Comparison of ENCODE assay signal across 25 cellular contexts in genomic region chr3:131701153-131701791, GRCh38.
DNase-seq lines count a peak whose midpoint lies in the region; ATAC-seq, FAIRE-seq and TF ChIP-seq lines count a peak whose summit lies in the region.
"Had no signal": no experiment of that assay in that cellular context is flagged by ENCODE, and none has a peak within 500 bp of the region (broad histone marks: within the 10 kb centered on the region; RNA-seq: fewer than 3 reads in every experiment).

No MANE protein-coding gene starts in this region.

- no peak overlapping the region for H2AFZ ChIP-seq in astrocyte (ENCODE audit: low read depth, low read length)

- H3K4me1 Mint-ChIP-seq in activated T-cell treated with anti-CD3 and anti-CD28 coated beads, Interleukin-2, amount 50 U/mL, for 72 hours (ENCODE audit: low read depth): peaks cover 7% of the 10 kb centered on the region
- H3K4me1 Mint-ChIP-seq in activated T-cell treated with anti-CD3 and anti-CD28 coated beads, Interleukin-2, amount 50 U/mL, for 24 hours (ENCODE audit: low read depth): no peaks in the 10 kb centered on the region
- peaks cover 39% of the 10 kb centered on the region for H3K4me1 Mint-ChIP-seq in astrocyte (ENCODE audit: low read depth, unreplicated experiment)
- peaks cover 5% of the 10 kb centered on the region for H3K4me1 Mint-ChIP-seq in activated T-helper 2 cell treated with anti-CD3 and anti-CD28 coated beads, Interferon-gamma antibody, Interleukin-2, Interleukin-4, amounts not matched to agents 10 μg/mL and 5 μg/mL and 100 μg/mL, durations not matched to agents 14 hours and 24 hours and 36 hours (ENCODE audit: low read depth)
- H3K4me1 Mint-ChIP-seq: CD4-positive, CD25-positive, alpha-beta regulatory T cell; IgD-negative memory B cell had no signal

- H3K27me3 ChIP-seq in astrocyte (ENCODE audit: insufficient read depth, low read length): no peaks in the 10 kb centered on the region
- H3K27me3 ChIP-seq: BLaER1 had no signal

- no peaks in the 10 kb centered on the region for H3K9me3 ChIP-seq in astrocyte (ENCODE audit: insufficient read depth, low read depth, low read length)
- H3K9me3 ChIP-seq: BLaER1, HAP-1 had no signal

- H3K4me2 ChIP-seq in astrocyte (ENCODE audit: low read length): no peak overlapping the region
- H3K4me2 ChIP-seq: BLaER1, KMS-11 had no signal

- peaks cover 13% of the 10 kb centered on the region for H3K4me1 ChIP-seq in astrocyte (ENCODE audit: insufficient read depth, low read length)
- H3K4me1 ChIP-seq: BLaER1, HAP-1 had no signal

- intact Hi-C loops in activated T-helper 2 cell treated with anti-CD3 and anti-CD28 coated beads, Interferon-gamma antibody, Interleukin-2, Interleukin-4, amounts not matched to agents 10 μg/mL and 5 μg/mL and 100 μg/mL, durations not matched to agents 14 hours and 24 hours and 36 hours (cut with micrococcal nuclease): no loop called here

- H3K4me3 Mint-ChIP-seq in activated T-cell treated with anti-CD3 and anti-CD28 coated beads, Interleukin-2, amount 50 U/mL, for 72 hours: no peak overlapping the region
- no peak overlapping the region for H3K4me3 Mint-ChIP-seq in activated T-cell treated with anti-CD3 and anti-CD28 coated beads, Interleukin-2, amount 50 U/mL, for 24 hours
- no peak overlapping the region for H3K4me3 Mint-ChIP-seq in astrocyte (ENCODE audit: unreplicated experiment)
- H3K4me3 Mint-ChIP-seq in activated T-helper 2 cell treated with anti-CD3 and anti-CD28 coated beads, Interferon-gamma antibody, Interleukin-2, Interleukin-4, amounts not matched to agents 10 μg/mL and 5 μg/mL and 100 μg/mL, durations not matched to agents 14 hours and 24 hours and 36 hours (ENCODE audit: low read depth): no peak overlapping the region
- H3K4me3 Mint-ChIP-seq: CD4-positive, CD25-positive, alpha-beta regulatory T cell; IgD-negative memory B cell had no signal

- TF ChIP-seq CTCF in astrocyte (IDR thresholded peaks at IDR 0.05; ENCODE audit: insufficient read depth, low read depth, low read length): no peak

- DNase-seq in activated T-cell treated with anti-CD3 and anti-CD28 coated beads, Interleukin-2, amount 50 U/mL, for 72 hours: no peak
- DNase-seq in activated T-cell treated with anti-CD3 and anti-CD28 coated beads, Interleukin-2, amount 50 U/mL, for 24 hours: no peak
- DNase-seq in NCI-H82 (lab: John Stamatoyannopoulos, UW) (peak; percentile 91), astrocyte (ENCODE audit: low read depth) (no peak), HT-29 (ENCODE audit: low spot score) (no peak)
- DNase-seq in activated T-helper 2 cell treated with anti-CD3 and anti-CD28 coated beads, Interferon-gamma antibody, Interleukin-2, Interleukin-4, amounts not matched to agents 10 μg/mL and 5 μg/mL and 100 μg/mL, durations not matched to agents 14 hours and 24 hours and 36 hours (ENCODE audit: low spot score): no peak
- DNase-seq: CD4-positive, CD25-positive, alpha-beta regulatory T cell; DMS153; GDM1; GOT3; NCI-H1092 treated with DMSO at 0.1 percent for 48 hours; NCI-H1436; NCI-H187; NCI-H2081 treated with DMSO at 0.1 percent for 48 hours; NCI-H2171; NCI-H345; NCI-H510A treated with DMSO at 0.1 percent for 48 hours; SHP77 treated with DMSO at 0.1 percent for 48 hours had no signal

- peak; percentile 75 to 84 for ATAC-seq in activated T-cell treated with anti-CD3 and anti-CD28 coated beads, Interleukin-2, amount 50 U/mL, for 72 hours (replicated peaks in 1 of 2)
- no peak for ATAC-seq in GM21576 (IDR thresholded peaks at IDR 0.05; ENCODE audit: unreplicated experiment)
- ATAC-seq: GM12878, Panc1 had no signal

- H3K4me3 ChIP-seq in astrocyte (ENCODE audit: insufficient read depth, low read depth, low read length): no peak overlapping the region
- H3K4me3 ChIP-seq: BLaER1, GM12878, HAP-1 had no signal

- no peak for FAIRE-seq in astrocyte (lab: Jason Lieb, UNC)
- FAIRE-seq: GM12878 had no signal

- peaks cover 0 to 2% of the 10 kb centered on the region in 2 donors for H3K9me3 Mint-ChIP-seq in activated T-cell treated with anti-CD3 and anti-CD28 coated beads, Interleukin-2, amount 50 U/mL, for 72 hours
- peaks cover 2% of the 10 kb centered on the region for H3K9me3 Mint-ChIP-seq in activated T-cell treated with anti-CD3 and anti-CD28 coated beads, Interleukin-2, amount 50 U/mL, for 24 hours
- H3K9me3 Mint-ChIP-seq in astrocyte (ENCODE audit: unreplicated experiment): no peaks in the 10 kb centered on the region
- no peaks in the 10 kb centered on the region for H3K9me3 Mint-ChIP-seq in activated T-helper 2 cell treated with anti-CD3 and anti-CD28 coated beads, Interferon-gamma antibody, Interleukin-2, Interleukin-4, amounts not matched to agents 10 μg/mL and 5 μg/mL and 100 μg/mL, durations not matched to agents 14 hours and 24 hours and 36 hours

- no peaks in the 10 kb centered on the region for H4K20me1 ChIP-seq in astrocyte (ENCODE audit: insufficient read depth, low read length)
- H4K20me1 ChIP-seq: BLaER1 had no signal

- H3K36me3 Mint-ChIP-seq in activated T-cell treated with anti-CD3 and anti-CD28 coated beads, Interleukin-2, amount 50 U/mL, for 72 hours (ENCODE audit: insufficient read depth in 2 of 2): no peaks in the 10 kb centered on the region
- no peaks in the 10 kb centered on the region for H3K36me3 Mint-ChIP-seq in activated T-cell treated with anti-CD3 and anti-CD28 coated beads, Interleukin-2, amount 50 U/mL, for 24 hours (ENCODE audit: low read depth)
- peaks cover 2% of the 10 kb centered on the region for H3K36me3 Mint-ChIP-seq in astrocyte (ENCODE audit: low read depth, unreplicated experiment)
- H3K36me3 Mint-ChIP-seq in activated T-helper 2 cell treated with anti-CD3 and anti-CD28 coated beads, Interferon-gamma antibody, Interleukin-2, Interleukin-4, amounts not matched to agents 10 μg/mL and 5 μg/mL and 100 μg/mL, durations not matched to agents 14 hours and 24 hours and 36 hours (ENCODE audit: low read depth): no peaks in the 10 kb centered on the region
- H3K36me3 Mint-ChIP-seq: CD4-positive, CD25-positive, alpha-beta regulatory T cell had no signal

- H3K27me3 Mint-ChIP-seq in activated T-cell treated with anti-CD3 and anti-CD28 coated beads, Interleukin-2, amount 50 U/mL, for 72 hours (ENCODE audit: low read depth): peaks cover 19% of the 10 kb centered on the region
- peaks cover 23% of the 10 kb centered on the region for H3K27me3 Mint-ChIP-seq in activated T-cell treated with anti-CD3 and anti-CD28 coated beads, Interleukin-2, amount 50 U/mL, for 24 hours
- H3K27me3 Mint-ChIP-seq in astrocyte (ENCODE audit: low read depth, unreplicated experiment): no peaks in the 10 kb centered on the region
- H3K27me3 Mint-ChIP-seq in activated T-helper 2 cell treated with anti-CD3 and anti-CD28 coated beads, Interferon-gamma antibody, Interleukin-2, Interleukin-4, amounts not matched to agents 10 μg/mL and 5 μg/mL and 100 μg/mL, durations not matched to agents 14 hours and 24 hours and 36 hours (ENCODE audit: low read depth): peaks cover 13% of the 10 kb centered on the region
- H3K27me3 Mint-ChIP-seq: CD4-positive, CD25-positive, alpha-beta regulatory T cell had no signal

- H3K79me2 ChIP-seq in astrocyte (ENCODE audit: insufficient read depth, low read length): no peaks in the 10 kb centered on the region

- H3K36me3 ChIP-seq in astrocyte (ENCODE audit: insufficient read depth, low read length): no peaks in the 10 kb centered on the region
- H3K36me3 ChIP-seq: BLaER1, HAP-1 had no signal

- no peak overlapping the region for H3K9ac ChIP-seq in astrocyte (ENCODE audit: low read length)
- H3K9ac ChIP-seq: BLaER1, KMS-11 had no signal

- peak overlapping the region; percentile 28 for H3K27ac ChIP-seq in astrocyte (ENCODE audit: low read depth, low read length)
- H3K27ac ChIP-seq: BLaER1, KMS-11 had no signal

- H3K27ac Mint-ChIP-seq in activated T-cell treated with anti-CD3 and anti-CD28 coated beads, Interleukin-2, amount 50 U/mL, for 72 hours: no peak overlapping the region
- no peak overlapping the region for H3K27ac Mint-ChIP-seq in activated T-cell treated with anti-CD3 and anti-CD28 coated beads, Interleukin-2, amount 50 U/mL, for 24 hours
- no peak overlapping the region for H3K27ac Mint-ChIP-seq in astrocyte (ENCODE audit: unreplicated experiment)
- H3K27ac Mint-ChIP-seq in activated T-helper 2 cell treated with anti-CD3 and anti-CD28 coated beads, Interferon-gamma antibody, Interleukin-2, Interleukin-4, amounts not matched to agents 10 μg/mL and 5 μg/mL and 100 μg/mL, durations not matched to agents 14 hours and 24 hours and 36 hours: no peak overlapping the region
- H3K27ac Mint-ChIP-seq: CD4-positive, CD25-positive, alpha-beta regulatory T cell; IgD-negative memory B cell had no signal
